ENCODE assay signal across 27 cellular contexts in the genomic region with DNA sequence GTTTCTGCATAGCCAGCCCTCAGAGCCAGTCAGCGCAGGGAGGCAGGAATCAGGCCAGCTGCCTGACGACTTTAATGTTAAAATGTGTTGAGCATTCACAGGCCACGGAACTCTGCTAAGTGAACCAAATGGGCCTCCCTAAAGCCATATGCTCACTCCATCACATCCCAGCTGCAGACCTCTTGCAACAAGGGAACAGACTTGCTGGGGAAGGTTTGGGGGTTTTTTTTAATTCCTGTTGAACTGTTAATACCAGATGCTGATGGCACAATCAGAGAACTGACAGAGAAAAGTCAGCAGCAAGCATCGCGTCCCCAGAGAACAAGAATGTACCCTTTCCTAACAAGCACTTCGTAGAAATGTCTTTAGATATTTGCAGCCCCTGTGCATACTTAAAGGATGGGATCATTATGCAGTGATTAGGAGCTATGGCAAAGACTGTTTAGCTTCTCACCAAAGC.
DNase-seq lines count a peak whose midpoint lies in the region; ATAC-seq and TF ChIP-seq lines count a peak whose summit lies in the region.
"Had no signal": no experiment of that assay in that cellular context is flagged by ENCODE, and none has a peak within 500 bp of the region (broad histone marks: within the 10 kb centered on the region; RNA-seq: fewer than 3 reads in every experiment).

No MANE protein-coding gene starts in this region.

- H3K27ac ChIP-seq in osteoblast (ENCODE audit: low read depth, low read length) (peak overlapping the region; percentile 94), coronary artery (no peak overlapping the region)
- H3K27ac ChIP-seq: foreskin keratinocyte, RWPE1, WERI-Rb-1 had no signal

- H3K27me3 ChIP-seq in BE2C (no peaks in the 10 kb centered on the region), osteoblast (ENCODE audit: insufficient read depth, low read length) (no peaks in the 10 kb centered on the region)

- no peak overlapping the region for H3K4me2 ChIP-seq in osteoblast (ENCODE audit: insufficient read depth, low read length)

- TF ChIP-seq CTCF in BE2C (IDR thresholded peaks at IDR 0.05; ENCODE audit: low read depth, low read length) (no peak), osteoblast (IDR thresholded peaks at IDR 0.05; ENCODE audit: extremely low read depth, low read depth, low read length) (no peak), coronary artery (IDR thresholded peaks at IDR 0.05) (no peak)

- no peaks in the 10 kb centered on the region for H3K36me3 Mint-ChIP-seq in stimulated activated effector memory CD8-positive, alpha-beta T cell treated with anti-CD3 and anti-CD28 coated beads, Interleukin-12 subunit alpha, Interleukin-12 subunit beta, amount 100 ng/mL, for 72 hours
- H3K36me3 Mint-ChIP-seq: activated naive CD4-positive, alpha-beta T cell treated with anti-CD3 and anti-CD28 coated beads, Interleukin-2, amount 50 U/mL, for 24 hours; CD4-positive, CD25-positive, alpha-beta regulatory T cell; naive B cell; stimulated activated naive B cell treated with anti-CD40 and anti-IgM and Interleukin-4, amounts not matched to agents 10 μg/mL and 1 μg/mL and 100 μg/mL, for 72 hours had no signal

- ATAC-seq in stimulated activated effector memory CD8-positive, alpha-beta T cell treated with anti-CD3 and anti-CD28 coated beads, Interleukin-12 subunit alpha, Interleukin-12 subunit beta, amount 100 ng/mL, for 72 hours, result no peak
- ATAC-seq in HG02938 (IDR thresholded peaks at IDR 0.05; ENCODE audit: unreplicated experiment) (no peak), GM18907 (IDR thresholded peaks at IDR 0.05; ENCODE audit: unreplicated experiment) (no peak)
- ATAC-seq: left colon; stimulated activated naive B cell treated with anti-CD40 and anti-IgM and Interleukin-4, amounts not matched to agents 10 μg/mL and 1 μg/mL and 100 μg/mL, for 72 hours had no signal

- no peaks in the 10 kb centered on the region for H3K9me3 ChIP-seq in BE2C
- H3K9me3 ChIP-seq in osteoblast (ENCODE audit: low read depth, low read length), result no peaks in the 10 kb centered on the region

- no peaks in the 10 kb centered on the region for H4K20me1 ChIP-seq in osteoblast (ENCODE audit: insufficient read depth, low read length)

- no peaks in the 10 kb centered on the region for H3K4me1 ChIP-seq in BE2C
- peaks cover 36% of the 10 kb centered on the region for H3K4me1 ChIP-seq in osteoblast (ENCODE audit: insufficient read depth, low read length)

- DNase-seq in BE2C, result peak; percentile 9
- peak; percentile 98 for DNase-seq in NCI-H2171 treated with DMSO at 0.1 percent for 48 hours (lab: John Stamatoyannopoulos, UW)
- peak; percentile 4 for DNase-seq in cerebellar cortex (ENCODE audit: low spot score)
- no peak for DNase-seq in osteoblast (ENCODE audit: insufficient read length, low spot score, missing footprints)
- DNase-seq in coronary artery (ENCODE audit: low spot score), result no peak
- no peak for DNase-seq in stimulated activated effector memory CD8-positive, alpha-beta T cell treated with anti-CD3 and anti-CD28 coated beads, Interleukin-12 subunit alpha, Interleukin-12 subunit beta, amount 100 ng/mL, for 72 hours (ENCODE audit: low spot score in 2 of 2)
- DNase-seq: activated CD4-positive, alpha-beta T cell treated with anti-CD3 and anti-CD28 coated beads, Interleukin-2, amount 50 U/mL, for 1 hour; aorta; CD4-positive, CD25-positive, alpha-beta regulatory T cell; foreskin keratinocyte; H7; Karpas-422; left colon; MV-4-11; naive B cell; NCI-H69; nucleus accumbens; stimulated activated CD4-positive, alpha-beta T cell treated with anti-CD3 and anti-CD28 coated beads, Interleukin-2, amount 100 ng/mL, for 48 hours; stimulated activated naive B cell treated with anti-CD40 and anti-IgM and Interleukin-4, amounts not matched to agents 10 μg/mL and 1 μg/mL and 100 μg/mL, for 72 hours; T-helper 9 cell; WERI-Rb-1 had no signal

- no peak overlapping the region for H3K4me3 Mint-ChIP-seq in stimulated activated effector memory CD8-positive, alpha-beta T cell treated with anti-CD3 and anti-CD28 coated beads, Interleukin-12 subunit alpha, Interleukin-12 subunit beta, amount 100 ng/mL, for 72 hours
- H3K4me3 Mint-ChIP-seq: activated naive CD4-positive, alpha-beta T cell treated with anti-CD3 and anti-CD28 coated beads, Interleukin-2, amount 50 U/mL, for 24 hours; activated T-helper 1 cell treated with anti-CD3 and anti-CD28 coated beads, Interleukin-12 subunit alpha, Interleukin-12 subunit beta, Interleukin-2, Interleukin-4 antibody, amounts not matched to agents 30 ng/mL and 10 ng/mL and 1 ng/mL, durations not matched to agents 14 hours and 24 hours and 36 hours; CD4-positive, CD25-positive, alpha-beta regulatory T cell; central memory CD8-positive, alpha-beta T cell; naive B cell; stimulated activated naive B cell treated with anti-CD40 and anti-IgM and Interleukin-4, amounts not matched to agents 10 μg/mL and 1 μg/mL and 100 μg/mL, for 72 hours had no signal

- no peaks in the 10 kb centered on the region for H3K4me1 Mint-ChIP-seq in stimulated activated effector memory CD8-positive, alpha-beta T cell treated with anti-CD3 and anti-CD28 coated beads, Interleukin-12 subunit alpha, Interleukin-12 subunit beta, amount 100 ng/mL, for 72 hours
- H3K4me1 Mint-ChIP-seq: activated naive CD4-positive, alpha-beta T cell treated with anti-CD3 and anti-CD28 coated beads, Interleukin-2, amount 50 U/mL, for 24 hours; CD4-positive, CD25-positive, alpha-beta regulatory T cell; central memory CD8-positive, alpha-beta T cell; naive B cell; stimulated activated naive B cell treated with anti-CD40 and anti-IgM and Interleukin-4, amounts not matched to agents 10 μg/mL and 1 μg/mL and 100 μg/mL, for 72 hours had no signal

- H3K9me3 Mint-ChIP-seq in stimulated activated effector memory CD8-positive, alpha-beta T cell treated with anti-CD3 and anti-CD28 coated beads, Interleukin-12 subunit alpha, Interleukin-12 subunit beta, amount 100 ng/mL, for 72 hours, result peaks cover 11% of the 10 kb centered on the region
- H3K9me3 Mint-ChIP-seq: activated naive CD4-positive, alpha-beta T cell treated with anti-CD3 and anti-CD28 coated beads, Interleukin-2, amount 50 U/mL, for 24 hours had no signal

- H3K79me2 ChIP-seq in osteoblast (ENCODE audit: insufficient read depth, low read length), result no peaks in the 10 kb centered on the region

- H3K27ac Mint-ChIP-seq in stimulated activated effector memory CD8-positive, alpha-beta T cell treated with anti-CD3 and anti-CD28 coated beads, Interleukin-12 subunit alpha, Interleukin-12 subunit beta, amount 100 ng/mL, for 72 hours, result no peak overlapping the region
- H3K27ac Mint-ChIP-seq: activated naive CD4-positive, alpha-beta T cell treated with anti-CD3 and anti-CD28 coated beads, Interleukin-2, amount 50 U/mL, for 24 hours; activated T-helper 1 cell treated with anti-CD3 and anti-CD28 coated beads, Interleukin-12 subunit alpha, Interleukin-12 subunit beta, Interleukin-2, Interleukin-4 antibody, amounts not matched to agents 30 ng/mL and 10 ng/mL and 1 ng/mL, durations not matched to agents 14 hours and 24 hours and 36 hours; CD4-positive, CD25-positive, alpha-beta regulatory T cell; naive B cell; stimulated activated naive B cell treated with anti-CD40 and anti-IgM and Interleukin-4, amounts not matched to agents 10 μg/mL and 1 μg/mL and 100 μg/mL, for 72 hours had no signal

- no peak overlapping the region for H3K4me3 ChIP-seq in BE2C (ENCODE audit: low read depth, low read length)
- H3K4me3 ChIP-seq in osteoblast (ENCODE audit: insufficient read depth, low read length), result no peak overlapping the region
- H3K4me3 ChIP-seq in coronary artery, result no peak overlapping the region

- H3K36me3 ChIP-seq in BE2C, result no peaks in the 10 kb centered on the region
- no peaks in the 10 kb centered on the region for H3K36me3 ChIP-seq in osteoblast (ENCODE audit: insufficient read depth, low read length)
- H3K36me3 ChIP-seq: WERI-Rb-1 had no signal

- no peak overlapping the region for H2AFZ ChIP-seq in osteoblast (ENCODE audit: low read length)

Comparison
In these comparisons a context has a peak if more than half of its experiments do, and no peak if none do; other contexts are left out.
1. DNase-seq: peak in BE2C (single experiment), NCI-H2171 treated with DMSO at 0.1 percent for 48 hours (single experiment) and cerebellar cortex (single experiment); none in osteoblast (single experiment), coronary artery (single experiment) and stimulated activated effector memory CD8-positive, alpha-beta T cell treated with anti-CD3 and anti-CD28 coated beads, Interleukin-12 subunit alpha, Interleukin-12 subunit beta, amount 100 ng/mL, for 72 hours (0 of 2).